In the genomic region with DNA sequence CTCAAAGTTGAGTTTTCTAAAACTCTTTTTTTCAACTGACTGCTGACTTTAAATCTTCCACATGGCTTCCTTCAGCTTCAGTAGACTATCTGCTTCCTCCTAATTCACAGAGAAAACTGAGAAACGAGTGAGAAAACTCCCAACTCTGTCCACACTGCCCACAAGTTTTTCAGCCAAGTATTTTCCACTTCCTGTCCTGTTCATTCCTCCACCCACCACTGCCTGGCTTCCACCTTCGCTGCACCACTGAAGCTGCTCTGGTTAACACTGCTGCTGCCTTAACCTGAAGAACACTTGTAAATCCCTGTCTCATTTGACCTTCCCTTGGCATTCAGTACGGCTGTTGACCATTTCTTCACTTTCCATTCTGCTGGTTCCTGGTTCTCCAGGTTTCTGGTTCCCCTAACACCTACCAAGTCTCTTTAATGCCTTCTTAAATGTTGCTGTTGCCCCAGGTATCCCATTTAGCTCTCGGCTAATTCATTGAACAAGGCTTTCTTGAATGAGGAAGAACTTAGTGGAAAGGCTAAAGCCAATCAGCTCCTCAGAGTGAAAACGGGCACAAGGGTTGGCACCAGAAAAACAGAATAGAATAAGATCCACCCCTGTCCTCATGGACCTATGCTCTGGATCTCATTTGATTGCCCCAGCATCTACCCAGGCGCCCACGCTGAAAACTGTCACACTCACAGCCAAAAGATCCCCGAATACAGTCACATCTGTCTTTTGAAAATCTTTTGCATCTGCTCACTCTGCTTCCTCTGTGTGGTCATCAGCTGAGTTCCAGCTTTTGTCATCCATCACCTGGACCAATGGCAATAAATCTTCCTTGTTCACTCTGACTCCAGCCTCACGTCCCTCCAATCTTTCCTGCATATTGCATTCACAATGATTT, we compare ENCODE assay signal across 8 cellular contexts.
DNase-seq lines count a peak whose midpoint lies in the region; ATAC-seq and TF ChIP-seq lines count a peak whose summit lies in the region.

No MANE protein-coding gene starts in this region.

- DNase-seq in GM13976 (ENCODE audit: low spot score) = peak; percentile 43
- peak; percentile 17 for DNase-seq in OCI-M1 (lab: John Stamatoyannopoulos, UW)
- peak; percentile 53 for DNase-seq in medulla oblongata (ENCODE audit: extremely low spot score)
- no peak for DNase-seq in HFFc6
- DNase-seq in islet precursor cell = no peak
- no peak for DNase-seq in MCF 10A (ENCODE audit: unreplicated experiment)

- POLR2A ChIA-PET in MCF 10A (lab: Yijun Ruan, JAX) = interaction anchor here (0.6 to 0.8 kb wide), 2 partner anchors 21 to 173 kb away, joined by 3 to 4 read pairs; no protein-coding TSS in a partner anchor

- TF ChIP-seq CTCF in GM13976 (IDR thresholded peaks at IDR 0.05; ENCODE audit: borderline replicate concordance, control extremely low read depth, extremely low read depth, insufficient read depth, missing control alignments) (no peak), HFFc6 (IDR thresholded peaks at IDR 0.05) (no peak), MCF 10A (IDR thresholded peaks at IDR 0.05; ENCODE audit: unreplicated experiment) (no peak)

- H3K4me3 Mint-ChIP-seq in HFFc6 (no peak overlapping the region), MCF 10A (ENCODE audit: unreplicated experiment) (no peak overlapping the region)

- H3K36me3 Mint-ChIP-seq in HFFc6 (ENCODE audit: low read depth) (no peaks in the 10 kb centered on the region), MCF 10A (ENCODE audit: insufficient read depth, unreplicated experiment) (no peaks in the 10 kb centered on the region)

- no TSS peak for BruUV-seq in MCF 10A (replicated peaks; lab: Mats Ljungman, UMichigan)

- ATAC-seq in GM21723 (IDR thresholded peaks at IDR 0.05; ENCODE audit: unreplicated experiment) (peak; percentile 42), GM19324 (IDR thresholded peaks at IDR 0.05; ENCODE audit: low FRiP score, unreplicated experiment) (no peak)

- H3K4me1 Mint-ChIP-seq in HFFc6 (ENCODE audit: low read depth) (peaks cover 15% of the 10 kb centered on the region), MCF 10A (ENCODE audit: insufficient read depth, unreplicated experiment) (no peaks in the 10 kb centered on the region)

- H3K9me3 Mint-ChIP-seq in HFFc6 (no peaks in the 10 kb centered on the region), MCF 10A (ENCODE audit: unreplicated experiment) (no peaks in the 10 kb centered on the region)

- intact Hi-C loops in MCF 10A (cut with micrococcal nuclease) = no loop called here

- in situ Hi-C loops in GM13976 (cut with MboI; ENCODE audit: low sequenced_read_pairs, unreplicated experiment) = no loop called here

- no peak overlapping the region for H3K27ac Mint-ChIP-seq in HFFc6
- no peak overlapping the region for H3K27ac Mint-ChIP-seq in MCF 10A (ENCODE audit: low read depth, unreplicated experiment)

- H3K27me3 Mint-ChIP-seq in HFFc6 (ENCODE audit: insufficient read depth) (peaks cover 9% of the 10 kb centered on the region), MCF 10A (ENCODE audit: insufficient read depth, unreplicated experiment) (no peaks in the 10 kb centered on the region)

- CTCF ChIA-PET in MCF 10A (lab: Yijun Ruan, JAX) = interaction anchor here (0.6 kb wide), 1 partner anchor 305 kb away, joined by 3 read pairs; no protein-coding TSS in a partner anchor

Comparison
In these comparisons a context has a peak if more than half of its experiments do, and no peak if none do; other contexts are left out.
1. DNase-seq: peak in GM13976 (single experiment), OCI-M1 (single experiment) and medulla oblongata (single experiment); none in HFFc6 (single experiment), islet precursor cell (single experiment) and MCF 10A (single experiment).